Comparison of ENCODE assay signal across 12 cellular contexts in the genomic region with DNA sequence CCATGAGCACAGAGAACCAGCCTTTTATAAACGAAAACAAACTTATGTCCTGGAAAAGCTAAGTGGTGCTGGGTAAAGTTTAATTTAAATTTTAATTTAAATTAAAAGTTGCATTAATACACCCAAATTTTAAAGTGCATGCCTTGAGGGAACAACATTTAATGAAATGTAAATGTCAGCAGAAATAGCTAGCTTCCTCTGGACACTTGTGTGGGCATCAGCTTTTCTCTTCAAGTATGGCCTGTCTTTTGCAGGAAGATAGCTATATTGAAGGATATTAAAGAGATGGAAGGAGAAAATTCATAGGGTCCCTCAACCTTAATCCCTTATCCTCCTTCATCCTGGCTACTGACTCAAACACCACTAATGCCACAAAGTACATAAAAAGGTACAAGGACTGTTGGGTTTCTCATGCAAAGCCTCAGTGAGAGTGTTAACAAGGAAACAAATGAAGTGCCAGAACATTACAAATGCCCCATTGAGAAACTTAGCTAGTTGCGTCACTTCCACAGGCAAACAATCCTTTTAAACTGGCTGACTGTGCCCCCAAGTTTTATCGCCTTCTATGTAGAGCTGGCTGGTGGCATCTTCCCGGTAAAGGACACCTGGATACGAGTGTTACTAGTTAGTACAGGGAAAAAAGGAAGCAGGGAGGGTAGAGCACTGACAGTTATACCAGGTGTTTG. TPM values are rescaled to one million over a fixed set of nuclear protein-coding genes. Genes with fewer than 3 reads are reported as not detected.
DNase-seq lines count a peak whose midpoint lies in the region; ATAC-seq and TF ChIP-seq lines count a peak whose summit lies in the region.
"Had no signal": no experiment of that assay in that cellular context is flagged by ENCODE, and none has a peak within 500 bp of the region (broad histone marks: within the 10 kb centered on the region; RNA-seq: fewer than 3 reads in every experiment).

No MANE protein-coding gene starts in this region.

- no peak overlapping the region for H2BK15ac ChIP-seq in mesendoderm (replicated peaks; ENCODE audit: low read depth)

- H3K79me1 ChIP-seq in mesendoderm (ENCODE audit: low read length): peaks cover 27% of the 10 kb centered on the region

- DNase-seq in GM23248 (peak; percentile 85), left ventricle myocardium superior (no peak), sciatic nerve (ENCODE audit: low spot score) (no peak), cerebellum (ENCODE audit: low spot score) (no peak), mesendoderm (no peak), UCSD-AML1 (lab: John Stamatoyannopoulos, UW; ENCODE audit: unreplicated experiment) (no peak)
- DNase-seq: activated CD8-positive, alpha-beta memory T cell treated with anti-CD3 and anti-CD28 coated beads, Interleukin-2, amount 50 U/mL, for 48 hours; small intestine; testis had no signal

- H3K9me3 ChIP-seq in GM23248 (ENCODE audit: low read depth): no peaks in the 10 kb centered on the region
- H3K9me3 ChIP-seq: testis had no signal

- H3K9me2 ChIP-seq in GM23248 (ENCODE audit: insufficient read depth): no peaks in the 10 kb centered on the region

- no peak overlapping the region for H2AFZ ChIP-seq in GM23248

- ATAC-seq in left ventricle myocardium superior: peak; percentile 10
- peak; percentile 77 for ATAC-seq in sciatic nerve
- no peak for ATAC-seq in GM19023 (IDR thresholded peaks at IDR 0.05; ENCODE audit: unreplicated experiment)
- ATAC-seq: Panc1 had no signal

- peaks cover 18% of the 10 kb centered on the region for H3F3A ChIP-seq in GM23248 (ENCODE audit: insufficient read depth)

- 32 to 35% methylated on average over 5 of the region's 5 CpGs for WGBS in GM23248 (ENCODE audit: low coverage in 1 of 2, low lambda C conversion rate in 2 of 2, missing lambda C conversion rate in 2 of 2), 2 experiments
- WGBS in mesendoderm (ENCODE audit: extremely low coverage, insufficient coverage, low lambda C conversion rate): no CpG with 5 or more reads among the region's 5 CpGs

- H2BK5ac ChIP-seq in mesendoderm (ENCODE audit: low read length): no peak overlapping the region

- peaks cover 19% of the 10 kb centered on the region for H4K20me1 ChIP-seq in GM23248 (ENCODE audit: insufficient read depth)

- H3K4me2 ChIP-seq in GM23248 (ENCODE audit: unreplicated experiment): peak overlapping the region; percentile 12
- no peak overlapping the region for H3K4me2 ChIP-seq in mesendoderm (ENCODE audit: low read length)

- H3K27ac ChIP-seq in GM23248 (peak overlapping the region; percentile 55), VCaP (peak overlapping the region; percentile 20), mesendoderm (ENCODE audit: low read depth, low read length) (no peak overlapping the region)
- H3K27ac ChIP-seq: testis had no signal

- no peak overlapping the region for H3K18ac ChIP-seq in mesendoderm (ENCODE audit: low read length)

- intact Hi-C loops in left ventricle myocardium superior (cut with micrococcal nuclease) (no loop called here), sciatic nerve (cut with DNase I) (no loop called here)

- in situ Hi-C loops in GM23248 (cut with MboI): no loop called here

- peaks cover 100% of the 10 kb centered on the region for H3K79me2 ChIP-seq in GM23248 (ENCODE audit: insufficient read depth)
- peaks cover 80% of the 10 kb centered on the region for H3K79me2 ChIP-seq in mesendoderm (ENCODE audit: control insufficient read depth, insufficient read depth, low read length)

- TF ChIP-seq CTCF in VCaP (conservative IDR thresholded peaks at IDR 0.05): no peak

- H4K8ac ChIP-seq in mesendoderm (ENCODE audit: low read depth, low read length): no peak overlapping the region

- H3K9ac ChIP-seq in GM23248: no peak overlapping the region
- no peak overlapping the region for H3K9ac ChIP-seq in mesendoderm (ENCODE audit: low read length)

- H3K23ac ChIP-seq in mesendoderm (ENCODE audit: low read length): no peak overlapping the region

- H3K4me3 ChIP-seq in GM23248: no peak overlapping the region
- no peak overlapping the region for H3K4me3 ChIP-seq in mesendoderm (ENCODE audit: low read length)
- H3K4me3 ChIP-seq: testis had no signal

- H2BK120ac ChIP-seq in mesendoderm (ENCODE audit: low read depth, low read length): no peak overlapping the region

- H3K56ac ChIP-seq in mesendoderm (ENCODE audit: low read length): no peak overlapping the region

- H3K4me1 ChIP-seq in GM23248 (ENCODE audit: insufficient read depth) (peaks cover 30% of the 10 kb centered on the region), mesendoderm (ENCODE audit: control insufficient read depth, low read depth, low read length) (peaks cover 12% of the 10 kb centered on the region)

- H3K4ac ChIP-seq in mesendoderm (ENCODE audit: low read depth, low read length): no peak overlapping the region

- H3K36me3 ChIP-seq in GM23248 (ENCODE audit: low read depth) (no peaks in the 10 kb centered on the region), mesendoderm (ENCODE audit: control insufficient read depth, insufficient read depth, low read length) (no peaks in the 10 kb centered on the region)

- H3K27me3 ChIP-seq in GM23248 (replicated peaks; ENCODE audit: insufficient read depth) (no peaks in the 10 kb centered on the region), mesendoderm (ENCODE audit: insufficient read depth, low read length, poor library complexity) (no peaks in the 10 kb centered on the region)
- H3K27me3 ChIP-seq: testis had no signal

- no peak overlapping the region for H4K5ac ChIP-seq in mesendoderm (ENCODE audit: low read length)

- H2AK5ac ChIP-seq in mesendoderm (ENCODE audit: low read length): no peak overlapping the region

RNA-seq across cellular contexts. Expression of a gene that starts 14.1 kb away (rescaled TPM):
- 27.7 and 46.9 TPM in 2 replicates for total RNA-seq in GM23248 (2014; rRNA removed; shearing (Covaris generic))
- 5.9 and 6.1 TPM in 2 replicates for polyA plus RNA-seq in GM23248 (2016; fragmentation: Nextera tagmentation; extraction: Ambion mirVana)
- 20.4 TPM for total RNA-seq in left ventricle myocardium superior
- total RNA-seq in sciatic nerve: 42.8 TPM
- 27.5 TPM for total RNA-seq in cerebellum
- 24.4 TPM for polyA plus RNA-seq in mesendoderm (2013, experiment 1 of 2)
- 25.2 TPM for polyA plus RNA-seq in mesendoderm (2013, experiment 2 of 2)

RNA-seq across cellular contexts. Expression of a gene that starts 34.3 kb away (rescaled TPM):
- total RNA-seq in GM23248 (2014; rRNA removed; shearing (Covaris generic)): 4.7 and 5.2 TPM in 2 replicates
- polyA plus RNA-seq in GM23248 (2016; fragmentation: Nextera tagmentation; extraction: Ambion mirVana): 2.6 and 3.2 TPM in 2 replicates
- total RNA-seq in left ventricle myocardium superior (3.8 TPM), sciatic nerve (9.6 TPM), cerebellum (25.0 TPM)
- 10.9 TPM for polyA plus RNA-seq in mesendoderm (2013, experiment 1 of 2)
- polyA plus RNA-seq in mesendoderm (2013, experiment 2 of 2): 11.0 TPM

RNA-seq across cellular contexts. Expression of a gene that starts 39.7 kb away (rescaled TPM):
- total RNA-seq in GM23248 (2014; rRNA removed; shearing (Covaris generic)): 28.6 and 33.2 TPM in 2 replicates
- 55.0 TPM in 2 replicates for polyA plus RNA-seq in GM23248 (2016; fragmentation: Nextera tagmentation; extraction: Ambion mirVana)
- total RNA-seq in left ventricle myocardium superior (108 TPM), sciatic nerve (111 TPM), cerebellum (23.5 TPM)
- 48.9 TPM for polyA plus RNA-seq in mesendoderm (2013, experiment 1 of 2)
- polyA plus RNA-seq in mesendoderm (2013, experiment 2 of 2): 54.5 TPM
